Comparison of ENCODE assay signal across 1 cellular context in genomic region chr3:107813066-107813465, GRCh38.
TF ChIP-seq lines count a peak whose summit lies in the region.

No MANE protein-coding gene starts in this region.

TF ChIP-seq in GM23338, 12 proteins besides CTCF, POLR2A, EP300 and RAD21 (continued from another document):
- TF ChIP-seq ZNF462 (CRISPR knock-in tag; IDR thresholded peaks at IDR 0.05) (no peak), JUNB (IDR thresholded peaks at IDR 0.05; ENCODE audit: unreplicated experiment) (no peak), ZNF114 (CRISPR knock-in tag; IDR thresholded peaks at IDR 0.05) (no peak), EZH2 (IDR thresholded peaks at IDR 0.05; ENCODE audit: low read depth, unreplicated experiment) (no peak), STAT1 (IDR thresholded peaks at IDR 0.05; ENCODE audit: unreplicated experiment) (no peak), NANOG (IDR thresholded peaks at IDR 0.05; ENCODE audit: borderline replicate concordance) (no peak), EZH2phosphoT487 (IDR thresholded peaks at IDR 0.05; ENCODE audit: unreplicated experiment) (no peak), ETS1 (IDR thresholded peaks at IDR 0.05) (no peak)
